21 cellular contexts compared by ENCODE assay signal in the genomic region with DNA sequence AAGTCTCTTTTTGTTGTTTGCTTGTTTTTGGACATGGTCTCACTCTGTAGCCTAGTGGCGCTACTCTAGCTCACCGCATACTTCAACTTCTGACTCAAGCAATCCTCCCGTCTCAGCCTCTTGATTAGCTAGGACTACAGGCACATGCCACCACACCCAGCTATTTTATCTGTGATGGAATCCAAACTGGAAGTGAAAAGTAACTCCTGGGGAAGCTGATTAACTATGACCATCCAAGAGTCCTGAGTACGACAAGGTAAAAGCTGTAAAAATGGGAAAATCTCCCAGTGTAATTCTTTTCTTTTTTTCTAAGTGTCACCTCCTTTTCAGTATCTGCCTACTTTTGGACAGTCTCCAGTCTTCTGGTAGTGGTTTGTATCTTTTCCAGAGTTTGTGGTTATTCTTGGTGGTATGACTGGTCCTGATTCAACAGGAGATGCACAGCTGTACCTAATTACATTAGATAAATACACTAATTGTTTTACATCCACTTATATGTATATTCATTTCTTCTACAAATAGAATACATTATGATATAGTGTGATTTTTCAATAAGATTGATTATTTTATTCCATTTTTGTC.
DNase-seq lines count a peak whose midpoint lies in the region; ATAC-seq lines count a peak whose summit lies in the region.
"Had no signal": no experiment of that assay in that cellular context is flagged by ENCODE, and none has a peak within 500 bp of the region (broad histone marks: within the 10 kb centered on the region; RNA-seq: fewer than 3 reads in every experiment).

No MANE protein-coding gene starts in this region.

- H3K18ac ChIP-seq in mesenchymal stem cell (ENCODE audit: low read depth in 1 of 2, low read length in 2 of 2): peak overlapping the region in 1 of 2 experiments; percentile 40

- 87% methylated on average over 3 of the region's 4 CpGs for WGBS in mesenchymal stem cell
- WGBS in right cardiac atrium: 81% methylated on average over 4 of the region's 4 CpGs

- peak; percentile 22 for ATAC-seq in HG03103 (IDR thresholded peaks at IDR 0.05; ENCODE audit: low read depth, unreplicated experiment)
- ATAC-seq in right cardiac atrium: no peak
- ATAC-seq in GM21526 (IDR thresholded peaks at IDR 0.05; ENCODE audit: low FRiP score, unreplicated experiment): no peak
- ATAC-seq: GM23338, Panc1 had no signal

- no peaks in the 10 kb centered on the region for H3K27me3 ChIP-seq in adipocyte (replicated peaks; ENCODE audit: control insufficient read depth, insufficient read depth, low read length)
- H3K27me3 ChIP-seq in mesenchymal stem cell (ENCODE audit: control insufficient read depth in 1 of 2, insufficient read depth in 1 of 2, low read length in 2 of 2): no peaks in the 10 kb centered on the region
- H3K27me3 ChIP-seq in right cardiac atrium (ENCODE audit: control insufficient read depth, insufficient read depth): no peaks in the 10 kb centered on the region
- H3K27me3 ChIP-seq: BLaER1, colonic mucosa, testis had no signal

- peak overlapping the region in 1 of 2 experiments; percentile 85 for H3K4ac ChIP-seq in mesenchymal stem cell (ENCODE audit: low read depth in 1 of 2, low read length in 2 of 2)

- no peak overlapping the region for H2AFZ ChIP-seq in mesenchymal stem cell (ENCODE audit: low read depth, low read length)
- H2AFZ ChIP-seq: GM23338 had no signal

- no peak overlapping the region for H2BK5ac ChIP-seq in mesenchymal stem cell (ENCODE audit: low read depth, low read length, poor library complexity, severe bottlenecking)

- H4K91ac ChIP-seq in mesenchymal stem cell (ENCODE audit: low read length): no peak overlapping the region

- H2BK12ac ChIP-seq in mesenchymal stem cell (ENCODE audit: low read length in 2 of 2): no peak overlapping the region

- intact Hi-C loops in right cardiac atrium (cut with DNase I): no loop called here

- H3K9me3 ChIP-seq in adipocyte (ENCODE audit: control insufficient read depth, low read length) (no peaks in the 10 kb centered on the region), mesenchymal stem cell (ENCODE audit: control insufficient read depth, low read length) (no peaks in the 10 kb centered on the region), right cardiac atrium (ENCODE audit: control insufficient read depth, low read length) (no peaks in the 10 kb centered on the region)
- H3K9me3 ChIP-seq: BLaER1, colonic mucosa, prostate gland, testis had no signal

- H2BK15ac ChIP-seq in mesenchymal stem cell (ENCODE audit: low read depth, poor library complexity, severe bottlenecking): no peak overlapping the region

- H3K23ac ChIP-seq in mesenchymal stem cell (ENCODE audit: low read length in 2 of 2): no peak overlapping the region

- H3K79me1 ChIP-seq in mesenchymal stem cell (replicated peaks; ENCODE audit: low read length, poor library complexity, severe bottlenecking): no peaks in the 10 kb centered on the region

- H3K36me3 ChIP-seq in adipocyte (ENCODE audit: control insufficient read depth, insufficient read depth, low read length, severe bottlenecking) (no peaks in the 10 kb centered on the region), mesenchymal stem cell (ENCODE audit: control insufficient read depth in 1 of 2, insufficient read depth in 2 of 2, low read depth in 1 of 2, low read length in 2 of 2) (no peaks in the 10 kb centered on the region)
- H3K36me3 ChIP-seq: BLaER1, colonic mucosa, prostate gland had no signal

- H3K4me2 ChIP-seq in mesenchymal stem cell (ENCODE audit: low read length, poor library complexity, severe bottlenecking): no peak overlapping the region
- H3K4me2 ChIP-seq: BLaER1, GM23338 had no signal

- no peak overlapping the region for H3K4me3 ChIP-seq in adipocyte (ENCODE audit: low read length)
- no peak overlapping the region for H3K4me3 ChIP-seq in mesenchymal stem cell (ENCODE audit: insufficient read depth in 1 of 2, low read depth in 1 of 2, low read length in 2 of 2)
- H3K4me3 ChIP-seq in right cardiac atrium (ENCODE audit: low read length): no peak overlapping the region
- H3K4me3 ChIP-seq: BLaER1, colonic mucosa, GM23338, prostate gland, testis had no signal

- H3K14ac ChIP-seq in mesenchymal stem cell (ENCODE audit: low read length in 2 of 2): no peak overlapping the region

- H3K4me1 ChIP-seq in adipocyte (ENCODE audit: control insufficient read depth, insufficient read depth, low read length) (peaks cover 9% of the 10 kb centered on the region), mesenchymal stem cell (ENCODE audit: control insufficient read depth, insufficient read depth, low read depth, low read length) (no peaks in the 10 kb centered on the region), right cardiac atrium (ENCODE audit: control insufficient read depth, insufficient read depth, low read length) (no peaks in the 10 kb centered on the region)
- H3K4me1 ChIP-seq: BLaER1, colonic mucosa, prostate gland, testis had no signal

- peak overlapping the region; percentile 23 for H4K8ac ChIP-seq in mesenchymal stem cell (ENCODE audit: low read length)

- no peak overlapping the region for H2BK120ac ChIP-seq in mesenchymal stem cell (ENCODE audit: low read depth, low read length)

- H3K27ac ChIP-seq in mesenchymal stem cell (ENCODE audit: low read length, poor library complexity, severe bottlenecking) (no peak overlapping the region), right cardiac atrium (ENCODE audit: low read length) (no peak overlapping the region)
- H3K27ac ChIP-seq: BLaER1, colonic mucosa, prostate gland, testis had no signal

- H2AK5ac ChIP-seq in mesenchymal stem cell (ENCODE audit: low read length, severe bottlenecking): no peak overlapping the region

- DNase-seq in GM03348 (ENCODE audit: low spot score) (peak; percentile 16), adipocyte (ENCODE audit: low read depth) (peak; percentile 17), mesenchymal stem cell (no peak), right cardiac atrium (no peak), COLO668 (lab: John Stamatoyannopoulos, UW; ENCODE audit: unreplicated experiment) (no peak), T-helper 2 cell (no peak)
- DNase-seq: activated CD4-positive, alpha-beta T cell treated with anti-CD3 and anti-CD28 coated beads, Interleukin-2, amount 10 ng/mL, durations not matched to agents 7 days and 5 days; activated naive CD4-positive, alpha-beta T cell; aorta; colonic mucosa; foreskin melanocyte; NCI-H1417 treated with DMSO at 0.1 percent for 48 hours; NCI-H2171; NCI-H82; testis had no signal

- H3K9ac ChIP-seq in adipocyte (ENCODE audit: low read length) (no peak overlapping the region), mesenchymal stem cell (ENCODE audit: low read length) (no peak overlapping the region)
- H3K9ac ChIP-seq: BLaER1 had no signal

Comparison
In these comparisons a context has a peak if more than half of its experiments do, and no peak if none do; other contexts are left out.
1. DNase-seq: peak in GM03348 (single experiment) and adipocyte (single experiment); none in mesenchymal stem cell (single experiment), right cardiac atrium (0 of 3), COLO668 (single experiment) and T-helper 2 cell (0 of 5).